ENCODE assay signal across 8 cellular contexts in genomic region chr1:243848165-243849088, GRCh38. TPM values are rescaled to one million over a fixed set of nuclear protein-coding genes. Genes with fewer than 3 reads are reported as not detected.
DNase-seq lines count a peak whose midpoint lies in the region; ATAC-seq, FAIRE-seq and TF ChIP-seq lines count a peak whose summit lies in the region.

No MANE protein-coding gene starts in this region.

- peaks cover 6% of the 10 kb centered on the region for H3K36me3 ChIP-seq in SJSA1

- no peaks in the 10 kb centered on the region for H3K27me3 ChIP-seq in SJSA1 (replicated peaks)

- peak overlapping the region; percentile 86 for H3K4me3 ChIP-seq in SJSA1
- peak overlapping the region; percentile 72 to 74 for H3K4me3 ChIP-seq in foreskin fibroblast (ENCODE audit: low read depth in 1 of 2, low read length in 2 of 2)
- peak overlapping the region; percentile 70 for H3K4me3 ChIP-seq in skeletal muscle cell (ENCODE audit: low read depth, low read length)

- DNase-seq in GM19239 (ENCODE audit: insufficient read length, low spot score) (no peak), SJSA1 (ENCODE audit: low read depth in 1 of 2, low spot score in 2 of 2) (no peak), foreskin fibroblast (no peak), skeletal muscle cell (ENCODE audit: low read depth) (no peak), left lobe of liver (ENCODE audit: low spot score) (no peak), NCI-H146 (lab: John Stamatoyannopoulos, UW) (no peak), NCI-H1092 treated with DMSO at 0.1 percent for 48 hours (lab: John Stamatoyannopoulos, UW) (no peak)

- peak; percentile 78 for FAIRE-seq in GM19239 (lab: Jason Lieb, UNC)

- peak overlapping the region; percentile 79 for H3K27ac ChIP-seq in SJSA1

- H3K9me3 ChIP-seq in SJSA1 (replicated peaks), result no peaks in the 10 kb centered on the region

- TF ChIP-seq CTCF in foreskin fibroblast (IDR thresholded peaks at IDR 0.05; ENCODE audit: low read depth, low read length), result no peak

- ATAC-seq in GM18873 (IDR thresholded peaks at IDR 0.05; ENCODE audit: low FRiP score, unreplicated experiment) (no peak), left lobe of liver (no peak)

- peaks cover 27% of the 10 kb centered on the region for H3K4me1 ChIP-seq in SJSA1 (replicated peaks)

RNA-seq across cellular contexts. Expression of gene AKT3, which starts 1.6 kb away (rescaled TPM):
- 33.7 and 55.0 TPM in 2 replicates for total RNA-seq in SJSA1 (2014; rRNA removed; shearing (Covaris generic))
- 7.5 TPM for total RNA-seq in left lobe of liver
